6 cellular contexts compared by ENCODE assay signal in genomic region chr19:19137556-19138109, GRCh38. TPM values are rescaled to one million over a fixed set of nuclear protein-coding genes. Genes with fewer than 3 reads are reported as not detected.
DNase-seq lines count a peak whose midpoint lies in the region; ATAC-seq and TF ChIP-seq lines count a peak whose summit lies in the region.

No MANE protein-coding gene starts in this region.

- peak overlapping the region; percentile 65 for H3K27ac ChIP-seq in RWPE1
- H3K27ac ChIP-seq in urinary bladder (ENCODE audit: low read depth), result no peak overlapping the region

- no peak for TF ChIP-seq CTCF in RWPE1 (conservative IDR thresholded peaks at IDR 0.05; ENCODE audit: low read depth)

- CTCF ChIA-PET in RWPE1 (lab: Yijun Ruan, JAX), result interaction anchor here (0.6 kb wide), 2 partner anchors 197 to 722 kb away, joined by 3 to 4 read pairs; no protein-coding TSS in a partner anchor

- DNase-seq in AG08396 (ENCODE audit: low spot score), result peak; percentile 41
- DNase-seq in RWPE1 (ENCODE audit: low spot score), result no peak
- DNase-seq in superior temporal gyrus (ENCODE audit: extremely low spot score), result no peak

- POLR2A ChIA-PET in RWPE1 (lab: Yijun Ruan, JAX; ENCODE audit: low non-redundant PET), result interaction anchor here (0.6 kb wide), 1 partner anchor 223 kb away, joined by 3 read pairs; no protein-coding TSS in a partner anchor

- 10% methylated on average over 25 of the region's 25 CpGs for WGBS in urinary bladder

- H3K36me3 ChIP-seq in urinary bladder (ENCODE audit: insufficient read depth), result no peaks in the 10 kb centered on the region

- no peaks in the 10 kb centered on the region for H3K4me1 ChIP-seq in urinary bladder (ENCODE audit: insufficient read depth)

- peak overlapping the region; percentile 84 for H3K4me3 ChIP-seq in iPS-11a (ENCODE audit: low read depth, low read length)
- peak overlapping the region; percentile 56 for H3K4me3 ChIP-seq in urinary bladder (ENCODE audit: low read depth, low read length)

- no peak for ATAC-seq in GM21576 (IDR thresholded peaks at IDR 0.05; ENCODE audit: unreplicated experiment)

RNA-seq across cellular contexts. Expression of gene TMEM161A, which starts 0.6 kb away (rescaled TPM):
- total RNA-seq in urinary bladder, result 8.8 TPM
- polyA plus RNA-seq in urinary bladder, result 30.7 TPM

RNA-seq across cellular contexts. Expression of gene MEF2B, which starts 32.4 kb away (rescaled TPM):
- total RNA-seq in urinary bladder, result 0.42 TPM
- polyA plus RNA-seq in urinary bladder, result 0.48 TPM

RNA-seq across cellular contexts. Expression of gene BORCS8, which starts 54.3 kb away (rescaled TPM):
- total RNA-seq in urinary bladder, result 7.8 TPM
- polyA plus RNA-seq in urinary bladder, result 23.2 TPM

RNA-seq across cellular contexts. Expression of gene RFXANK, which starts 54.4 kb away (rescaled TPM):
- total RNA-seq in urinary bladder, result 28.1 TPM
- 62.8 TPM for polyA plus RNA-seq in urinary bladder
